In the genomic region with DNA sequence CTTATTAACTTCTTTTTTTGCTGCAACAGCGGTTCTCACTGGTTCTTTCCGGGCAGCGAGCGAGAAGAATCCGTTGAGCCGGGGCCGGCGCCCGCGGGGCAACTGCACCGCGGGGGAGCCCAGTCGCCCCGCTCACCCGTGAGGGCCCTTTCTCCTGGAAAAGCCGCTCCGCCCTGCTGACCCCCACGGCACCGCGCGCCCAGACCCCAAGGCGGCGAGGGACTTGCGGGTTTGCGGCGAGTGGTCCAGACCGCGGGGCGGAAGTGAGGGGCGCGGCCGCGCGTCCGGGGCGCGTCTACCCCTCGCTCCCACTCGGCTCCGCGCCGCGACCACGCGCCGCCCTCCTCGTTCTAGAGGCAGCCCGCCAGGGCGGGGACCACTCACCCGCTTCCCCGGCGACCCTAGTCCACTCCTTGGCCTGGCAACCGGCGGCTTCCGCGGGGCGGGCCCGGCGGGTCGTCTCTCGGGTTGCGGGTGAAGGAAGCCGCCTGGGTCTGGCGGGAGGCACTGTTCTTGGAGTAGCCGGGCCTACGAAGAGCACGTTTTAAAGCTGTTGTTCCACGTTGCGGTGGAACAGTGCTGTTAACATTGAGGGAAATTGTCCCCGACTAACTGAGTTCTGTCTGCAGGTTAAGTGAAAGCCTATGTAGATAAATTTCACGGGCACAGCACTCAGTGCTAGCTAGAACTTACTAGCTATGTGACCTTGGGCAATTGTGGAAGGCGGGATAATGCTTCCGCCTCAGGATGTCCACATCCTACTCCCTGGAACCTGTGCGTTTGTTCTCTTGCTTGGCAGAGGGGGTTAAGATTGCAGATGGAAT, we compare ENCODE assay signal across 8 cellular contexts. TPM values are rescaled to one million over a fixed set of nuclear protein-coding genes. Genes with fewer than 3 reads are reported as not detected.
DNase-seq lines count a peak whose midpoint lies in the region; ATAC-seq and TF ChIP-seq lines count a peak whose summit lies in the region.

A gene with protein sequence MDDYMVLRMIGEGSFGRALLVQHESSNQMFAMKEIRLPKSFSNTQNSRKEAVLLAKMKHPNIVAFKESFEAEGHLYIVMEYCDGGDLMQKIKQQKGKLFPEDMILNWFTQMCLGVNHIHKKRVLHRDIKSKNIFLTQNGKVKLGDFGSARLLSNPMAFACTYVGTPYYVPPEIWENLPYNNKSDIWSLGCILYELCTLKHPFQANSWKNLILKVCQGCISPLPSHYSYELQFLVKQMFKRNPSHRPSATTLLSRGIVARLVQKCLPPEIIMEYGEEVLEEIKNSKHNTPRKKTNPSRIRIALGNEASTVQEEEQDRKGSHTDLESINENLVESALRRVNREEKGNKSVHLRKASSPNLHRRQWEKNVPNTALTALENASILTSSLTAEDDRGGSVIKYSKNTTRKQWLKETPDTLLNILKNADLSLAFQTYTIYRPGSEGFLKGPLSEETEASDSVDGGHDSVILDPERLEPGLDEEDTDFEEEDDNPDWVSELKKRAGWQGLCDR (minus strand): TSS at position 439 of the 824 bp plus-strand sequence. CDS start 3,406 bp downstream, outside the sequence.

- H3K4me1 ChIP-seq in Panc1 (ENCODE audit: control insufficient read depth, insufficient read depth, low read length) = peaks cover 3% of the 10 kb centered on the region
- H3K4me1 ChIP-seq in naive thymus-derived CD4-positive, alpha-beta T cell (ENCODE audit: control insufficient read depth in 2 of 2, insufficient read depth in 2 of 2, low read length in 2 of 2) = peaks cover 6 to 15% of the 10 kb centered on the region in 2 donors

- no peaks in the 10 kb centered on the region for H3K9me3 Mint-ChIP-seq in activated T-helper 17 cell treated with anti-CD3 and anti-CD28 coated beads, Interleukin-2, amount 50 U/mL, for 72 hours
- H3K9me3 Mint-ChIP-seq in naive thymus-derived CD4-positive, alpha-beta T cell = no peaks in the 10 kb centered on the region
- H3K9me3 Mint-ChIP-seq in stimulated activated naive B cell treated with anti-CD40 and anti-IgM and Interleukin-4, amounts not matched to agents 10 μg/mL and 1 μg/mL and 100 μg/mL, for 72 hours = peaks cover 0 to 3% of the 10 kb centered on the region in 2 donors

- H3K36me3 Mint-ChIP-seq in activated T-helper 17 cell treated with anti-CD3 and anti-CD28 coated beads, Interleukin-2, amount 50 U/mL, for 72 hours (ENCODE audit: low read depth) = no peaks in the 10 kb centered on the region
- H3K36me3 Mint-ChIP-seq in naive thymus-derived CD4-positive, alpha-beta T cell = peaks cover 0 to 11% (median 0%) of the 10 kb centered on the region in 5 donors
- peaks cover 11 to 20% of the 10 kb centered on the region in 2 donors for H3K36me3 Mint-ChIP-seq in stimulated activated naive B cell treated with anti-CD40 and anti-IgM and Interleukin-4, amounts not matched to agents 10 μg/mL and 1 μg/mL and 100 μg/mL, for 72 hours

- H3K27ac ChIP-seq in Panc1 (ENCODE audit: low read length) = peak within 1 kb of the TSS; percentile 87
- H3K27ac ChIP-seq in naive thymus-derived CD4-positive, alpha-beta T cell (ENCODE audit: low read depth, low read length) = peak within 1 kb of the TSS; percentile 61

- TF ChIP-seq CTCF in Panc1 (IDR thresholded peaks at IDR 0.05) = no peak

- peak within 1 kb of the TSS; percentile 66 for H3K27ac Mint-ChIP-seq in activated T-helper 17 cell treated with anti-CD3 and anti-CD28 coated beads, Interleukin-2, amount 50 U/mL, for 72 hours
- H3K27ac Mint-ChIP-seq in naive thymus-derived CD4-positive, alpha-beta T cell = peak within 1 kb of the TSS; percentile 62 to 94 (median 86)
- peak within 1 kb of the TSS; percentile 93 for H3K27ac Mint-ChIP-seq in stimulated activated naive B cell treated with anti-CD40 and anti-IgM and Interleukin-4, amounts not matched to agents 10 μg/mL and 1 μg/mL and 100 μg/mL, for 72 hours

- no peaks in the 10 kb centered on the region for H3K9me3 ChIP-seq in Panc1 (ENCODE audit: control insufficient read depth, insufficient read depth, low read depth, low read length)
- no peaks in the 10 kb centered on the region for H3K9me3 ChIP-seq in naive thymus-derived CD4-positive, alpha-beta T cell (ENCODE audit: control insufficient read depth in 2 of 3, low read length in 3 of 3)

- CTCF ChIA-PET in Panc1 (lab: Charles Lee) = no interaction called here
- CTCF ChIA-PET in naive thymus-derived CD4-positive, alpha-beta T cell (lab: Charles Lee) = interaction anchor here (0.6 to 1.0 kb wide), 3 partner anchors 42 to 467 kb away, joined by 3 read pairs; no protein-coding TSS in a partner anchor

- H3K4me1 Mint-ChIP-seq in activated T-helper 17 cell treated with anti-CD3 and anti-CD28 coated beads, Interleukin-2, amount 50 U/mL, for 72 hours = peaks cover 14% of the 10 kb centered on the region
- H3K4me1 Mint-ChIP-seq in naive thymus-derived CD4-positive, alpha-beta T cell = peaks cover 16 to 55% (median 51%) of the 10 kb centered on the region in 7 donors
- peaks cover 26 to 66% of the 10 kb centered on the region in 2 donors for H3K4me1 Mint-ChIP-seq in stimulated activated naive B cell treated with anti-CD40 and anti-IgM and Interleukin-4, amounts not matched to agents 10 μg/mL and 1 μg/mL and 100 μg/mL, for 72 hours

- DNase-seq in COR-L47 (lab: John Stamatoyannopoulos, UW) (peak; percentile 49), HPDE6-E6E7 (ENCODE audit: extremely low spot score) (peak; percentile 32), Panc1 (ENCODE audit: low read depth, low spot score) (peak; percentile 12), fibroblast of peridontal ligament (ENCODE audit: extremely low read depth) (peak; percentile 57)
- peak; percentile 32 to 69 (median 51) for DNase-seq in naive thymus-derived CD4-positive, alpha-beta T cell
- peak; percentile 54 for DNase-seq in stimulated activated naive B cell treated with anti-CD40 and anti-IgM and Interleukin-4, amounts not matched to agents 10 μg/mL and 1 μg/mL and 100 μg/mL, for 72 hours

- H3K27me3 Mint-ChIP-seq in activated T-helper 17 cell treated with anti-CD3 and anti-CD28 coated beads, Interleukin-2, amount 50 U/mL, for 72 hours = no peaks in the 10 kb centered on the region
- H3K27me3 Mint-ChIP-seq in naive thymus-derived CD4-positive, alpha-beta T cell = peaks cover 0 to 5% (median 0%) of the 10 kb centered on the region in 5 donors
- H3K27me3 Mint-ChIP-seq in stimulated activated naive B cell treated with anti-CD40 and anti-IgM and Interleukin-4, amounts not matched to agents 10 μg/mL and 1 μg/mL and 100 μg/mL, for 72 hours = no peaks in the 10 kb centered on the region

- H3K27me3 ChIP-seq in Panc1 (ENCODE audit: control insufficient read depth, insufficient read depth, low read length) = no peaks in the 10 kb centered on the region
- H3K27me3 ChIP-seq in naive thymus-derived CD4-positive, alpha-beta T cell (ENCODE audit: control insufficient read depth in 2 of 2, insufficient read depth in 2 of 2, low read length in 2 of 2) = no peaks in the 10 kb centered on the region

- POLR2A ChIA-PET in Panc1 (lab: Charles Lee) = interaction anchor here (0.7 kb wide), 1 partner anchor 44 kb away, joined by 4 read pairs; no protein-coding TSS in a partner anchor
- POLR2A ChIA-PET in naive thymus-derived CD4-positive, alpha-beta T cell (lab: Charles Lee) = interaction anchor here (0.9 to 2.3 kb wide), 4 partner anchors 13 to 331 kb away, joined by 4 to 15 read pairs (median 5); no protein-coding TSS in a partner anchor

- in situ Hi-C loops in Panc1 (cut with HindIII; ENCODE audit: low pct_unique_long_range_greater_than_20kb, low sequenced_read_pairs) = no loop called here

- H3K4me3 Mint-ChIP-seq in activated T-helper 17 cell treated with anti-CD3 and anti-CD28 coated beads, Interleukin-2, amount 50 U/mL, for 72 hours = peak within 1 kb of the TSS; percentile 84
- peak within 1 kb of the TSS; percentile 86 to 92 (median 90) for H3K4me3 Mint-ChIP-seq in naive thymus-derived CD4-positive, alpha-beta T cell
- H3K4me3 Mint-ChIP-seq in stimulated activated naive B cell treated with anti-CD40 and anti-IgM and Interleukin-4, amounts not matched to agents 10 μg/mL and 1 μg/mL and 100 μg/mL, for 72 hours = peak within 1 kb of the TSS; percentile 83 to 87

- intact Hi-C loops in Panc1 (cut with micrococcal nuclease; ENCODE audit: unreplicated experiment) = no loop called here
- intact Hi-C loops in naive thymus-derived CD4-positive, alpha-beta T cell (cut with micrococcal nuclease) = loop anchor here (1.0 to 2.0 kb wide), 4 partner anchors 31 to 296 kb away; a partner anchor contains a TSS

- H3K36me3 ChIP-seq in Panc1 (ENCODE audit: control insufficient read depth, insufficient read depth, low read length) = no peaks in the 10 kb centered on the region; the same call in 1 of the 2 replicates
- H3K36me3 ChIP-seq in naive thymus-derived CD4-positive, alpha-beta T cell (ENCODE audit: control insufficient read depth in 2 of 3, insufficient read depth in 3 of 3, low read length in 3 of 3) = no peaks in the 10 kb centered on the region

- ATAC-seq in GM19467 (IDR thresholded peaks at IDR 0.05; ENCODE audit: unreplicated experiment) = peak; percentile 81
- ATAC-seq in Panc1 = peak; percentile 92
- ATAC-seq in activated T-helper 17 cell treated with anti-CD3 and anti-CD28 coated beads, Interleukin-2, amount 50 U/mL, for 72 hours (replicated peaks) = peak; percentile 67
- ATAC-seq in naive thymus-derived CD4-positive, alpha-beta T cell = peak; percentile 83
- ATAC-seq in stimulated activated naive B cell treated with anti-CD40 and anti-IgM and Interleukin-4, amounts not matched to agents 10 μg/mL and 1 μg/mL and 100 μg/mL, for 72 hours (replicated peaks) = peak; percentile 74 to 80

- no TSS peak for BruUV-seq in Panc1 (replicated peaks; lab: Mats Ljungman, UMichigan)

- peak within 1 kb of the TSS; percentile 73 to 80 for H3K4me3 ChIP-seq in Panc1 (ENCODE audit: low read depth in 2 of 2, low read length in 2 of 2)
- H3K4me3 ChIP-seq in naive thymus-derived CD4-positive, alpha-beta T cell (ENCODE audit: low read length) = peak within 1 kb of the TSS; percentile 69

RNA-seq across cellular contexts. Expression of the gene that starts here (rescaled TPM):
- 12.0 TPM for total RNA-seq in Panc1 (2021; ENCODE audit: unreplicated experiment)
- 10.0 TPM for polyA plus RNA-seq in Panc1 (2012; ENCODE audit: insufficient read length)
- total RNA-seq in activated T-helper 17 cell treated with anti-CD3 and anti-CD28 coated beads, Interleukin-2, amount 50 U/mL, for 72 hours = 1 to 10 TPM; 1.5 to 3.9 TPM
- total RNA-seq in naive thymus-derived CD4-positive, alpha-beta T cell = 1 to 10 TPM; 4.4 to 7.8 (median 4.5) TPM
- 10 to 100 TPM in 1 of 2 donors, 1 to 10 TPM in 1; 5.0 to 17.5 TPM for polyA plus RNA-seq in naive thymus-derived CD4-positive, alpha-beta T cell

Comparison
In these comparisons a context has a peak if more than half of its experiments do, and no peak if none do; other contexts are left out.
1. Peak in every context shown above with its lines: DNase-seq, ATAC-seq, H3K4me3 ChIP-seq and H3K27ac ChIP-seq.